ENCODE assay signal across 1 cellular context in genomic region chr6:33208089-33208967, GRCh38.
TF ChIP-seq lines count a peak whose summit lies in the region.

Gene RING1 (plus strand): TSS chr6:33208500. CDS start chr6:33208823, 323 bp downstream.

TF ChIP-seq in GM12878, 131 proteins besides CTCF, POLR2A, EP300 and RAD21 (continued from another document):
- TF ChIP-seq ZBTB33 (IDR thresholded peaks at IDR 0.05) (no peak), FOXK2 (IDR thresholded peaks at IDR 0.05) (no peak)
